Comparison of ENCODE assay signal across 8 cellular contexts in genomic region chr14:85415015-85415712, GRCh38.
DNase-seq lines count a peak whose midpoint lies in the region; ATAC-seq, FAIRE-seq and TF ChIP-seq lines count a peak whose summit lies in the region.

No MANE protein-coding gene starts in this region.

- TF ChIP-seq CTCF in GM13976 (IDR thresholded peaks at IDR 0.05; ENCODE audit: borderline replicate concordance, control extremely low read depth, extremely low read depth, insufficient read depth, missing control alignments): no peak

- peak; percentile 94 for FAIRE-seq in HTR-8/SVneo (lab: Jason Lieb, UNC)

- ATAC-seq in left lobe of liver: peak; percentile 63
- no peak for ATAC-seq in GM21360 (IDR thresholded peaks at IDR 0.05; ENCODE audit: unreplicated experiment)
- no peak for ATAC-seq in GM21825 (IDR thresholded peaks at IDR 0.05; ENCODE audit: unreplicated experiment)

- DNase-seq in A172 (ENCODE audit: low spot score) (peak; percentile 91), HTR-8/SVneo (ENCODE audit: insufficient read length, low spot score) (peak; percentile 69), brain pericyte (ENCODE audit: low read depth, low spot score) (peak; percentile 30), left lobe of liver (ENCODE audit: low spot score) (no peak), GM13976 (ENCODE audit: low spot score) (no peak), NCI-H1436 (lab: John Stamatoyannopoulos, UW) (no peak)

- in situ Hi-C loops in GM13976 (cut with MboI; ENCODE audit: low sequenced_read_pairs, unreplicated experiment): no loop called here

Comparison
In these comparisons a context has a peak if more than half of its experiments do, and no peak if none do; other contexts are left out.
1. DNase-seq: peak in A172 (single experiment), HTR-8/SVneo (single experiment) and brain pericyte (single experiment); none in left lobe of liver (single experiment), GM13976 (single experiment) and NCI-H1436 (single experiment).